In the genomic region with DNA sequence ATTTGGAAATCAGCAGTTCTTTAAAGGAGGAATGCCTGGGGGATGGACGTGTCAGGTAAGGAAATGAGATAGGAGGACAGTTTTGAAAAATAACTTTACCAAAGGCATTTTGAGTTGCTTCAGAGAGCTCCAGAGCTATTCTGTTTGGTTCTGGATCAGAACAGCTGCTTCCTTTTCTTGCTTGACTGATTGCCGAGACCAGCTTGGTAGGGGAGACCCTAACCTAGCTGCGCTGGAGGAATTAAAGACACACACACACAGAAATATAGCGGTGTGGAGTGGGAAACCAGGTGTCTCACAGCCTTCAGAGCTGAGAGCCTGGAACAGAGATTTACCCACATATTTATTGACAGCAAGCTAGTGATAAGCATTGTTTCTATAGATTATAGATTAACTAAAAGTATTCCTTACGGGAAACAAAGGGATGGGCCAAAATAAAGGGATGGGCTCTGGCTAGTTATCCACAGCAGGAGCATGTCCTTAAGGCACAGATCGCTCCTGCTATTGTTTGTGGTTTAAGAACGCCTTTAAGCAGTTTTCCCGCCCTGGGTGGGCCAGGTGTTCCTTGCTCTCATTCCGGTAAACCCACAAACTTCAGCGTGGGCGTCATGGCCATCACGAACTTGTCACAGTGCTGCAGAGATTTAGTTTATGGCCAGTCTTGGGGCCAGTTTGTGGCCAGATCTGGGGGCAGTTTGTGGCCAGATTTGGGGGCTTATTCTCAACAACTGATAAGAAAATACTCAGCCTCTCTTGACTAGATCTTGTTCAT, we compare ENCODE assay signal across 18 cellular contexts.
DNase-seq lines count a peak whose midpoint lies in the region; ATAC-seq and TF ChIP-seq lines count a peak whose summit lies in the region.
"Had no signal": no experiment of that assay in that cellular context is flagged by ENCODE, and none has a peak within 500 bp of the region (broad histone marks: within the 10 kb centered on the region; RNA-seq: fewer than 3 reads in every experiment).

No MANE protein-coding gene starts in this region.

- H3K4me2 ChIP-seq in GM23338 (no peak overlapping the region), hepatocyte (peak overlapping the region; percentile 26)
- H3K4me2 ChIP-seq: PC-9 had no signal

- DNase-seq in GM23338 (ENCODE audit: low spot score) (peak; percentile 13), NCI-H226 (peak; percentile 3), hepatocyte (ENCODE audit: low spot score) (no peak), nephron progenitor cell (peak; percentile 3), NCI-H146 treated with DMSO at 0.1 percent for 48 hours (lab: John Stamatoyannopoulos, UW; ENCODE audit: unreplicated experiment) (no peak), UCSD-AML1 (lab: John Stamatoyannopoulos, UW; ENCODE audit: unreplicated experiment) (no peak), suprapubic skin (ENCODE audit: low spot score in 2 of 2) (no peak), posterior vena cava (ENCODE audit: low spot score) (no peak)
- DNase-seq: ACHN; C1 segment of cervical spinal cord; CD8-positive, alpha-beta memory T cell; DMS79 treated with DMSO at 0.1 percent for 48 hours; HCEC 1CT; Kasumi-1; NCI-H1092 treated with DMSO at 0.1 percent for 48 hours; NCI-H1694; NCI-H2227 treated with DMSO at 0.1 percent for 48 hours; PC-9 had no signal

- H3K9me3 Mint-ChIP-seq in GM23338 (peaks cover 9% of the 10 kb centered on the region), nephron progenitor cell (peaks cover 12% of the 10 kb centered on the region)

- H3K4me1 ChIP-seq in GM23338 (ENCODE audit: insufficient read depth) (peaks cover 9% of the 10 kb centered on the region; the same call in 1 of the 2 replicates), hepatocyte (ENCODE audit: insufficient read depth) (no peaks in the 10 kb centered on the region), suprapubic skin (no peaks in the 10 kb centered on the region)

- TF ChIP-seq POLR2A in suprapubic skin (IDR thresholded peaks at IDR 0.05): no peak

- H3F3A ChIP-seq in GM23338 (replicated peaks; ENCODE audit: low read depth): no peaks in the 10 kb centered on the region

- no peak overlapping the region for H3K4me3 ChIP-seq in GM23338
- H3K4me3 ChIP-seq in hepatocyte: no peak overlapping the region
- no peak overlapping the region for H3K4me3 ChIP-seq in suprapubic skin
- H3K4me3 ChIP-seq: PC-9 had no signal

- H3K9me2 ChIP-seq in GM23338 (ENCODE audit: insufficient read depth): no peaks in the 10 kb centered on the region
- H3K9me2 ChIP-seq in hepatocyte (replicated peaks; ENCODE audit: insufficient read depth): no peaks in the 10 kb centered on the region

- no peak for TF ChIP-seq CTCF in GM23338 (conservative IDR thresholded peaks at IDR 0.05; ENCODE audit: low read depth in 2 of 2)
- no peak for TF ChIP-seq CTCF in hepatocyte (IDR thresholded peaks at IDR 0.05; ENCODE audit: poor library complexity)
- no peak for TF ChIP-seq CTCF in nephron progenitor cell (IDR thresholded peaks at IDR 0.05)
- no peak for TF ChIP-seq CTCF in suprapubic skin (IDR thresholded peaks at IDR 0.05)

- H3K9me3 ChIP-seq in hepatocyte (ENCODE audit: low read depth) (no peaks in the 10 kb centered on the region), suprapubic skin (peaks cover 15% of the 10 kb centered on the region)

- H3K27ac Mint-ChIP-seq in GM23338 (peak overlapping the region; percentile 24; the same call in 1 of the 2 replicates), nephron progenitor cell (peak overlapping the region; percentile 97)
- H3K27ac Mint-ChIP-seq: CD8-positive, alpha-beta memory T cell had no signal

- intact Hi-C loops in posterior vena cava (cut with DNase I): no loop called here

- H3K27me3 Mint-ChIP-seq in GM23338 (ENCODE audit: insufficient read depth, low read depth, poor library complexity) (peaks cover 1% of the 10 kb centered on the region), nephron progenitor cell (ENCODE audit: low read depth, poor library complexity) (no peaks in the 10 kb centered on the region)

- no peaks in the 10 kb centered on the region for H3K27me3 ChIP-seq in GM23338 (ENCODE audit: insufficient read depth)
- H3K27me3 ChIP-seq in hepatocyte: no peaks in the 10 kb centered on the region
- H3K27me3 ChIP-seq in suprapubic skin: no peaks in the 10 kb centered on the region

- H3K79me2 ChIP-seq in GM23338 (replicated peaks; ENCODE audit: insufficient read depth) (no peaks in the 10 kb centered on the region), hepatocyte (no peaks in the 10 kb centered on the region)

- 0 out of 2 replicates have a peak overlapping the region, but pooled peaks have one; percentile 19 for H2AFZ ChIP-seq in GM23338
- H2AFZ ChIP-seq in hepatocyte: no peak overlapping the region
- H2AFZ ChIP-seq: PC-9 had no signal

- H3K36me3 Mint-ChIP-seq in GM23338 (ENCODE audit: low read depth) (peaks cover 15% of the 10 kb centered on the region; the same call in 2 of the 3 replicates), nephron progenitor cell (ENCODE audit: low read depth) (peaks cover 6% of the 10 kb centered on the region)
- H3K36me3 Mint-ChIP-seq: CD8-positive, alpha-beta memory T cell had no signal

- H3K4me1 Mint-ChIP-seq in GM23338 (peaks cover 12% of the 10 kb centered on the region; the same call in 2 of the 3 replicates), nephron progenitor cell (peaks cover 18% of the 10 kb centered on the region)
- H3K4me1 Mint-ChIP-seq: CD8-positive, alpha-beta memory T cell had no signal

- WGBS in hepatocyte (ENCODE audit: low lambda C conversion rate, missing lambda C conversion rate): 55% methylated on average over 12 of the region's 12 CpGs
- 54% methylated on average over 12 of the region's 12 CpGs for WGBS in suprapubic skin

- ATAC-seq in GM23338: no peak

- H3K4me3 Mint-ChIP-seq in GM23338 (no peak overlapping the region), nephron progenitor cell (no peak overlapping the region)

- no peak for TF ChIP-seq EP300 in suprapubic skin (IDR thresholded peaks at IDR 0.05)

- H3K36me3 ChIP-seq in GM23338 (ENCODE audit: insufficient read depth): no peaks in the 10 kb centered on the region
- H3K36me3 ChIP-seq in hepatocyte (replicated peaks; ENCODE audit: insufficient read depth, low read depth): no peaks in the 10 kb centered on the region
- no peaks in the 10 kb centered on the region for H3K36me3 ChIP-seq in suprapubic skin

- H3K27ac ChIP-seq in GM23338 (ENCODE audit: low read depth) (no peak overlapping the region), hepatocyte (no peak overlapping the region), suprapubic skin (no peak overlapping the region)
- H3K27ac ChIP-seq: PC-9 had no signal

- H4K20me1 ChIP-seq in GM23338 (replicated peaks; ENCODE audit: insufficient read depth): no peaks in the 10 kb centered on the region
- H4K20me1 ChIP-seq in hepatocyte (ENCODE audit: insufficient read depth, poor library complexity, severe bottlenecking): no peaks in the 10 kb centered on the region

TF ChIP-seq in GM23338, 12 proteins besides CTCF, POLR2A, EP300 and RAD21 (continues in another document):
- TF ChIP-seq, protein P1, sequence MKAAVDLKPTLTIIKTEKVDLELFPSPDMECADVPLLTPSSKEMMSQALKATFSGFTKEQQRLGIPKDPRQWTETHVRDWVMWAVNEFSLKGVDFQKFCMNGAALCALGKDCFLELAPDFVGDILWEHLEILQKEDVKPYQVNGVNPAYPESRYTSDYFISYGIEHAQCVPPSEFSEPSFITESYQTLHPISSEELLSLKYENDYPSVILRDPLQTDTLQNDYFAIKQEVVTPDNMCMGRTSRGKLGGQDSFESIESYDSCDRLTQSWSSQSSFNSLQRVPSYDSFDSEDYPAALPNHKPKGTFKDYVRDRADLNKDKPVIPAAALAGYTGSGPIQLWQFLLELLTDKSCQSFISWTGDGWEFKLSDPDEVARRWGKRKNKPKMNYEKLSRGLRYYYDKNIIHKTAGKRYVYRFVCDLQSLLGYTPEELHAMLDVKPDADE (IDR thresholded peaks at IDR 0.05): no peak

Comparison
In these comparisons a context has a peak if more than half of its experiments do, and no peak if none do; other contexts are left out.
1. DNase-seq: peak in GM23338 (single experiment), NCI-H226 (single experiment) and nephron progenitor cell (single experiment); none in hepatocyte (single experiment), NCI-H146 treated with DMSO at 0.1 percent for 48 hours (single experiment), UCSD-AML1 (single experiment), suprapubic skin (0 of 2) and posterior vena cava (single experiment).